Comparison of ENCODE assay signal across 11 cellular contexts in the genomic region with DNA sequence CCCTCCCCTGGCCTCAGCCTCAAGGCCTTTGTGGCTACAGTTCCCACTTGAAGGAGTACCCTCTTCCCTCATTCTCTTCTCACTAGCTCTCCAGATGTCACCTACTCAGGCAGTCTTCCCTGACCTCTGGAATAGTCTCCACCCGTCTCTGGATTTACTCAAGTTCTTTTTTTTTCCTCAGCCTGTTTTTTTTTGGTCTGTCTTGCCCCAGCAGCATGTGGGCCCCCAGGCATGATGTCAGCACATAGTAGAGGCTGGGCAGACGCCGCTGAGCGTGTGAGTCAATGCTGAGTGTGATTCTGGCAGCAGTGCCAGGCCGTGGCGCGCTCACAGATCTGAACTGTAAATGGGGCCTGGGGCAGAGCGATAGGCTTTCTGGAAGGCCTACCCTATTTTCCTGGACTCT. TPM values are rescaled to one million over a fixed set of nuclear protein-coding genes. Genes with fewer than 3 reads are reported as not detected.
DNase-seq lines count a peak whose midpoint lies in the region; TF ChIP-seq lines count a peak whose summit lies in the region.
"Not testable (repeated sequence)": the region's sequence is repeated elsewhere in the genome, so short reads cannot be mapped to it uniquely, and the experiment has no call there.
"Had no signal": no experiment of that assay in that cellular context is flagged by ENCODE, and none has a peak within 500 bp of the region (broad histone marks: within the 10 kb centered on the region; RNA-seq: fewer than 3 reads in every experiment).

No MANE protein-coding gene starts in this region.

- H3K27me3 ChIP-seq in mammary epithelial cell (ENCODE audit: insufficient read depth, low read length), result not testable (repeated sequence)

- dilution Hi-C loops in mammary epithelial cell (cut with HindIII; ENCODE audit: low sequenced_read_pairs), result not testable (repeated sequence)

- not testable (repeated sequence) for H3K9me3 ChIP-seq in mammary epithelial cell (replicated peaks; ENCODE audit: insufficient read depth, low read length)

- H3K4me3 Mint-ChIP-seq in type B pancreatic cell, result peak overlapping the region; percentile 64

- not testable (repeated sequence) for H3K4me3 ChIP-seq in mammary epithelial cell (replicated peaks in 1 of 3; ENCODE audit: insufficient read depth in 1 of 3, low read depth in 2 of 3, low read length in 3 of 3); lower leg skin (ENCODE audit: low read depth, poor library complexity, severe bottlenecking)

- DNase-seq in Ammon's horn (ENCODE audit: low spot score) (peak; percentile 83), HPDE6-E6E7 (ENCODE audit: extremely low spot score) (peak; percentile 77), RWPE1 (ENCODE audit: low spot score) (peak; percentile 75), mammary epithelial cell (peak; percentile 76), fibroblast of the conjunctiva (ENCODE audit: low read depth) (peak; percentile 74), lower leg skin (ENCODE audit: low spot score in 2 of 2) (peak; percentile 64 to 91), pons (ENCODE audit: low spot score) (peak; percentile 11)
- DNase-seq in type B pancreatic cell (ENCODE audit: extremely low spot score, unreplicated experiment), result not testable (repeated sequence)

- not testable (repeated sequence) for H3K79me2 ChIP-seq in mammary epithelial cell (ENCODE audit: insufficient read depth, low read length)

- in situ Hi-C loops in mammary epithelial cell (cut with MboI; ENCODE audit: low sequenced_read_pairs in 2 of 2), result not testable (repeated sequence)

- peak overlapping the region; percentile 35 for H3K27ac Mint-ChIP-seq in type B pancreatic cell

- H3K9me3 Mint-ChIP-seq in type B pancreatic cell, result not testable (repeated sequence)

- not testable (repeated sequence) for TF ChIP-seq CTCF in RWPE1 (conservative IDR thresholded peaks at IDR 0.05; ENCODE audit: low read depth); mammary epithelial cell (conservative IDR thresholded peaks at IDR 0.05 in 1 of 2, IDR thresholded peaks at IDR 0.05 in 1 of 2; ENCODE audit: extremely low read depth in 1 of 2, insufficient read depth in 1 of 2, low read depth in 1 of 2, low read length in 2 of 2); lower leg skin (IDR thresholded peaks at IDR 0.05); type B pancreatic cell (conservative IDR thresholded peaks at IDR 0.05)

- intact Hi-C loops in mammary epithelial cell (cut with micrococcal nuclease); lower leg skin (cut with DNase I; ENCODE audit: low total_unique reads): not testable (repeated sequence)

- H3K36me3 ChIP-seq in mammary epithelial cell (ENCODE audit: insufficient read depth, low read length), result not testable (repeated sequence)

- not testable (repeated sequence) for H3K36me3 Mint-ChIP-seq in type B pancreatic cell

- CTCF ChIA-PET in RWPE1 (lab: Yijun Ruan, JAX); mammary epithelial cell (lab: Charles Lee; ENCODE audit: low non-redundant PET): not testable (repeated sequence)

- H3K9ac ChIP-seq in mammary epithelial cell (ENCODE audit: insufficient read depth, low read length), result not testable (repeated sequence)

- H3K4me2 ChIP-seq in mammary epithelial cell (ENCODE audit: insufficient read depth, low read depth, low read length), result not testable (repeated sequence)

- not testable (repeated sequence) for BruUV-seq in mammary epithelial cell (replicated peaks; lab: Mats Ljungman, UMichigan)

- WGBS in mammary epithelial cell (ENCODE audit: low coverage, missing lambda C conversion rate), result 36% methylated on average over 8 of the region's 8 CpGs
- WGBS in lower leg skin, 2 donors, result 37 to 41% methylated on average over 8 of the region's 8 CpGs

- H4K20me1 ChIP-seq in mammary epithelial cell (ENCODE audit: insufficient read depth, low read length), result not testable (repeated sequence)

- POLR2A ChIA-PET in RWPE1 (lab: Yijun Ruan, JAX; ENCODE audit: low non-redundant PET), result not testable (repeated sequence)

- TF ChIP-seq POLR2A in lower leg skin (IDR thresholded peaks at IDR 0.05), result not testable (repeated sequence)

- H2AFZ ChIP-seq in mammary epithelial cell (ENCODE audit: low read depth, low read length), result peak overlapping the region; percentile 43

- peak overlapping the region; percentile 80 for H3K27ac ChIP-seq in RWPE1
- H3K27ac ChIP-seq in mammary epithelial cell (ENCODE audit: insufficient read depth, low read depth, low read length), result not testable (repeated sequence)

- H3K4me1 ChIP-seq in mammary epithelial cell (ENCODE audit: insufficient read depth, low read length), result not testable (repeated sequence)

- H3K4me1 Mint-ChIP-seq in type B pancreatic cell (ENCODE audit: unreplicated experiment), result peaks cover 15% of the 10 kb centered on the region

- not testable (repeated sequence) for H3K27me3 Mint-ChIP-seq in type B pancreatic cell

RNA-seq across cellular contexts. Expression of gene KCNJ12, which starts 26.0 kb away (rescaled TPM):
- total RNA-seq in mammary epithelial cell, result not detected
- polyA plus RNA-seq in mammary epithelial cell, result 0.11 TPM
- not detected for polyA minus RNA-seq in mammary epithelial cell
- total RNA-seq in lower leg skin, result 10 to 100 TPM in 1 of 4 donors, 1 to 10 TPM in 3; 3.8 to 14.2 (median 6.3) TPM
- total RNA-seq in type B pancreatic cell (ENCODE audit: low replicate concordance), result 0.59 and 2.2 TPM in 2 replicates
- total RNA-seq: activated B cell treated with CpG ODN at 0.5 μM for 24 hours; activated naive CD4-positive, alpha-beta T cell treated with anti-CD3 and anti-CD28 coated beads, Interleukin-2, amount 50 U/mL, for 72 hours had no signal
- polyA plus RNA-seq: IgD-negative memory B cell had no signal
